Comparison of ENCODE assay signal across 8 cellular contexts in genomic region chr11:58579192-58580129, GRCh38. TPM values are rescaled to one million over a fixed set of nuclear protein-coding genes. Genes with fewer than 3 reads are reported as not detected.
DNase-seq lines count a peak whose midpoint lies in the region; ATAC-seq and TF ChIP-seq lines count a peak whose summit lies in the region.

No MANE protein-coding gene starts in this region.

- 0 out of 2 replicates have a peak, but pooled peaks cover 10% of the 10 kb centered on the region for H4K20me1 ChIP-seq in GM23338 (replicated peaks; ENCODE audit: insufficient read depth)

- H3K36me3 Mint-ChIP-seq in GM23338 (ENCODE audit: low read depth) (peaks cover 12% of the 10 kb centered on the region; the same call in 2 of the 3 replicates), natural killer cell (no peaks in the 10 kb centered on the region)
- H3K36me3 Mint-ChIP-seq in activated T-helper 17 cell treated with anti-CD3 and anti-CD28 coated beads, Interleukin-2, amount 50 U/mL, for 72 hours (ENCODE audit: low read depth) = peaks cover 86% of the 10 kb centered on the region

- peak overlapping the region; percentile 71 for H3K4me3 ChIP-seq in GM23338

- peak; percentile 51 for ATAC-seq in GM23338
- ATAC-seq in activated T-helper 17 cell treated with anti-CD3 and anti-CD28 coated beads, Interleukin-2, amount 50 U/mL, for 72 hours (replicated peaks) = peak; percentile 41
- peak; percentile 32 to 67 (median 47) for ATAC-seq in natural killer cell

- H3F3A ChIP-seq in GM23338 (replicated peaks; ENCODE audit: low read depth) = no peaks in the 10 kb centered on the region

- no peaks in the 10 kb centered on the region for H3K9me2 ChIP-seq in GM23338 (ENCODE audit: insufficient read depth)

- H3K79me2 ChIP-seq in GM23338 (replicated peaks; ENCODE audit: insufficient read depth) = peaks cover 48% of the 10 kb centered on the region

- H3K4me3 Mint-ChIP-seq in GM23338 (peak overlapping the region; percentile 98), natural killer cell (peak overlapping the region; percentile 91)
- peak overlapping the region; percentile 96 for H3K4me3 Mint-ChIP-seq in activated T-helper 17 cell treated with anti-CD3 and anti-CD28 coated beads, Interleukin-2, amount 50 U/mL, for 72 hours

- H3K27me3 ChIP-seq in GM23338 (ENCODE audit: insufficient read depth) = no peaks in the 10 kb centered on the region

- peak; percentile 95 for DNase-seq in Daoy (ENCODE audit: low read depth)
- DNase-seq in GM23338 (ENCODE audit: low spot score) = peak; percentile 93
- peak; percentile 90 for DNase-seq in LHCN-M2 (ENCODE audit: low read depth)
- peak; percentile 92 for DNase-seq in RKO (ENCODE audit: low spot score)
- peak; percentile 89 for DNase-seq in fibroblast of peridontal ligament (ENCODE audit: extremely low read depth)
- peak; percentile 91 for DNase-seq in natural killer cell
- peak; percentile 84 to 94 (median 90) for DNase-seq in stimulated activated naive CD4-positive, alpha-beta T cell (lab: John Stamatoyannopoulos, UW)

- H3K4me2 ChIP-seq in GM23338 = peak overlapping the region; percentile 82

- TF ChIP-seq CTCF in GM23338 (conservative IDR thresholded peaks at IDR 0.05; ENCODE audit: low read depth in 2 of 2) (peak; percentile 48 to 59), natural killer cell (IDR thresholded peaks at IDR 0.05) (peak; percentile 80)

- no peak overlapping the region for H2AFZ ChIP-seq in GM23338

- H3K27me3 Mint-ChIP-seq in GM23338 (ENCODE audit: insufficient read depth, low read depth, poor library complexity) (peaks cover 16% of the 10 kb centered on the region), natural killer cell (ENCODE audit: low read depth in 2 of 2) (peaks cover 0 to 3% of the 10 kb centered on the region in 2 donors)
- no peaks in the 10 kb centered on the region for H3K27me3 Mint-ChIP-seq in activated T-helper 17 cell treated with anti-CD3 and anti-CD28 coated beads, Interleukin-2, amount 50 U/mL, for 72 hours

- peaks cover 9% of the 10 kb centered on the region; the same call in 1 of the 2 replicates for H3K4me1 ChIP-seq in GM23338 (ENCODE audit: insufficient read depth)

- H3K27ac ChIP-seq in GM23338 (ENCODE audit: low read depth) = peak overlapping the region; percentile 91

- peaks cover 27% of the 10 kb centered on the region; the same call in 2 of the 3 replicates for H3K4me1 Mint-ChIP-seq in GM23338
- peaks cover 14% of the 10 kb centered on the region for H3K4me1 Mint-ChIP-seq in activated T-helper 17 cell treated with anti-CD3 and anti-CD28 coated beads, Interleukin-2, amount 50 U/mL, for 72 hours
- peaks cover 77 to 81% of the 10 kb centered on the region in 2 donors for H3K4me1 Mint-ChIP-seq in natural killer cell

- no peaks in the 10 kb centered on the region for H3K9me3 Mint-ChIP-seq in GM23338
- H3K9me3 Mint-ChIP-seq in activated T-helper 17 cell treated with anti-CD3 and anti-CD28 coated beads, Interleukin-2, amount 50 U/mL, for 72 hours = no peaks in the 10 kb centered on the region
- no peaks in the 10 kb centered on the region for H3K9me3 Mint-ChIP-seq in natural killer cell

- H3K27ac Mint-ChIP-seq in GM23338 = peak overlapping the region; percentile 98
- peak overlapping the region; percentile 100 for H3K27ac Mint-ChIP-seq in activated T-helper 17 cell treated with anti-CD3 and anti-CD28 coated beads, Interleukin-2, amount 50 U/mL, for 72 hours
- H3K27ac Mint-ChIP-seq in natural killer cell = peak overlapping the region; percentile 99 to 100

- intact Hi-C loops in natural killer cell (cut with micrococcal nuclease) = loop anchor here (1.0 to 10.0 kb wide), 9 partner anchors 11 to 1049 kb away; partner anchors contain the start of genes FAM111A, MED19, SELENOH and TIMM10

- H3K36me3 ChIP-seq in GM23338 (ENCODE audit: insufficient read depth) = no peaks in the 10 kb centered on the region

TF ChIP-seq in GM23338, 12 proteins besides CTCF, POLR2A, EP300 and RAD21:
- TF ChIP-seq POLR2AphosphoS5 (IDR thresholded peaks at IDR 0.05; ENCODE audit: low read depth) (peak; percentile 70), REST (IDR thresholded peaks at IDR 0.05; ENCODE audit: unreplicated experiment) (no peak), ETS1 (IDR thresholded peaks at IDR 0.05) (0 out of 2 replicates have a peak, but pooled peaks have one; percentile 22)

RNA-seq across cellular contexts. Expression of gene ZFP91, which starts 0.6 kb away (rescaled TPM):
- 44.6 and 50.5 TPM in 2 replicates for total RNA-seq in Daoy (2014; rRNA removed; shearing (Covaris generic))
- 30.0 and 30.2 TPM in 2 replicates for total RNA-seq in GM23338 (2014; rRNA removed; shearing (Covaris generic))
- 10.2 and 11.1 TPM in 2 replicates for polyA plus RNA-seq in GM23338 (2016; fragmentation: Nextera tagmentation; extraction: Ambion mirVana)
- 75.2 and 87.9 TPM in 2 replicates for total RNA-seq in LHCN-M2 (2014; rRNA removed)
- polyA plus RNA-seq in LHCN-M2 (2012) = 29.0 TPM
- 10 to 100 TPM; 45.7 to 47.4 TPM for total RNA-seq in activated T-helper 17 cell treated with anti-CD3 and anti-CD28 coated beads, Interleukin-2, amount 50 U/mL, for 72 hours
- 10 to 100 TPM; 54.8 to 61.8 (median 57.8) TPM for total RNA-seq in natural killer cell

RNA-seq across cellular contexts. Expression of gene LPXN, which starts 3.8 kb away (rescaled TPM):
- 94.8 and 132 TPM in 2 replicates for total RNA-seq in Daoy (2014; rRNA removed; shearing (Covaris generic))
- total RNA-seq in GM23338 (2014; rRNA removed; shearing (Covaris generic)) = 0.56 and 2.3 TPM in 2 replicates
- polyA plus RNA-seq in GM23338 (2016; fragmentation: Nextera tagmentation; extraction: Ambion mirVana) = 1.1 and 1.3 TPM in 2 replicates
- total RNA-seq in LHCN-M2 (2014; rRNA removed) = 55.0 and 57.9 TPM in 2 replicates
- 31.1 TPM for polyA plus RNA-seq in LHCN-M2 (2012)
- total RNA-seq in activated T-helper 17 cell treated with anti-CD3 and anti-CD28 coated beads, Interleukin-2, amount 50 U/mL, for 72 hours = 100 to 1,000 TPM; 234 to 320 TPM
- total RNA-seq in natural killer cell = 100 to 1,000 TPM in 1 of 3 donors, 10 to 100 TPM in 2; 81.0 to 123 (median 92.5) TPM

RNA-seq across cellular contexts. Expression of gene CNTF, which starts 43.0 kb away (rescaled TPM):
- total RNA-seq in Daoy (2014; rRNA removed; shearing (Covaris generic)) = 0.65 and 1.8 TPM in 2 replicates
- total RNA-seq in GM23338 (2014; rRNA removed; shearing (Covaris generic)) = 1.8 and 1.9 TPM in 2 replicates
- 0.24 and 0.26 TPM in 2 replicates for polyA plus RNA-seq in GM23338 (2016; fragmentation: Nextera tagmentation; extraction: Ambion mirVana)
- total RNA-seq in LHCN-M2 (2014; rRNA removed) = 1.3 and 2.6 TPM in 2 replicates
- polyA plus RNA-seq in LHCN-M2 (2012) = 0.39 TPM
- total RNA-seq in activated T-helper 17 cell treated with anti-CD3 and anti-CD28 coated beads, Interleukin-2, amount 50 U/mL, for 72 hours = 1 to 10 TPM; 4.1 to 5.5 TPM
- total RNA-seq in natural killer cell = 1 to 10 TPM; 3.6 to 5.5 (median 4.9) TPM

Comparison
In these comparisons a context has a peak if more than half of its experiments do, and no peak if none do; other contexts are left out.
1. Peak in every context shown above with its lines: DNase-seq, ATAC-seq, H3K4me3 ChIP-seq and H3K27ac ChIP-seq.
2. RNA of gene LPXN, which starts 3.8 kb away (total RNA-seq): 234 to 320 TPM in activated T-helper 17 cell treated with anti-CD3 and anti-CD28 coated beads, Interleukin-2, amount 50 U/mL, for 72 hours, 94.8 to 132 TPM in Daoy, 81.0 to 123 TPM in natural killer cell and 55.0 to 57.9 TPM in LHCN-M2; 0.56 to 2.3 TPM in GM23338; every median in the first group is over 10 times any median in the second.